Comparison of ENCODE assay signal across 9 cellular contexts in the genomic region with DNA sequence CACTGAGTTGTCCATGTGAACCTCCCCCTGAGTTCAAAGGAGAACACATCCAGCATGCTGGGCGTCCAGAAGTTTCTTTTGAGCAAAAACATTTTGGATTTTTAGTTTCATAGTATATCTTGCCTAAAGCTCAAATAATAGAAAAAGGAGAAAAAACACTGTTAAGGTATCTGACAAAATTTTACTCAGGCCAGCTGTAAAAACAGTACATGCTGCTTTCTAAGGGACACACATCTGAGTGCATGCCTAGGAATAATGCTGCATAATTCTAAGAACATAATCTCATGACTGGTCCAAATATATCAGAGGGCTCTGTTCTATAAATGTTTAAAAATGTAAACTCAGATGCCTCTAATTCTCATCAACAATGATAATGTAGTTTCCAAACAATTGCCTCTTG.
"Had no signal": no experiment of that assay in that cellular context is flagged by ENCODE, and none has a peak within 500 bp of the region (broad histone marks: within the 10 kb centered on the region; RNA-seq: fewer than 3 reads in every experiment).

No MANE protein-coding gene starts in this region.

- H3K4me3 Mint-ChIP-seq: HFFc6, IgD-negative memory B cell had no signal

- H3K9me3 Mint-ChIP-seq: HFFc6 had no signal

- H3K36me3 Mint-ChIP-seq: IgD-negative memory B cell had no signal

- DNase-seq: GM23248, GOT3, H7, HFFc6, KBM-7 had no signal

- H3K4me3 ChIP-seq: GM23248, HAP-1 had no signal

- ATAC-seq: HCT116, HepG2 had no signal

- H3K27me3 Mint-ChIP-seq: IgD-negative memory B cell had no signal

- H3K27ac Mint-ChIP-seq: HFFc6, IgD-negative memory B cell had no signal

- H3K4me1 Mint-ChIP-seq: IgD-negative memory B cell had no signal
